In the genomic region with DNA sequence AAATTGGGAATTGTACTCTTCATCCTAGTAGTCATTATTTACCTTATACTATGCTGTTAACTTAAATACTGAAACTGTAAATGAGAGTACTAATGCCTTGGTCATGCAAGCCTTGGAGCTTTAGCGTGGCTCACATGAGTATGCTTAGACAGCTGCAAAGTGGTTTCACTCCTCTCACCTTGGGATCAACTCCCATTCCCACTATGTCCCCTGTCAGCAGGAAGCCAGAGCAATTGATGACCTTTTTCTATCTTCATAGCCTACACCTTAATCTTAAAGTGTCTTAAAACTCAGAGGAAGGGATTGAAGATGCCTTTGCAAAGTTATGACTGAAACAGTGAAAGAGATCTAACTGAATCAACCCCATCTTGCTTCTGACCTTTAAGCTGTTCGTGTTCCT, we compare ENCODE assay signal across 24 cellular contexts. TPM values are rescaled to one million over a fixed set of nuclear protein-coding genes. Genes with fewer than 3 reads are reported as not detected.
DNase-seq lines count a peak whose midpoint lies in the region; ATAC-seq lines count a peak whose summit lies in the region.
"Had no signal": no experiment of that assay in that cellular context is flagged by ENCODE, and none has a peak within 500 bp of the region (broad histone marks: within the 10 kb centered on the region; RNA-seq: fewer than 3 reads in every experiment).

No MANE protein-coding gene starts in this region.

- peaks cover 0 to 2% of the 10 kb centered on the region in 2 donors for H3K9me3 Mint-ChIP-seq in activated T-cell treated with anti-CD3 and anti-CD28 coated beads, Interleukin-2, amount 50 U/mL, for 72 hours
- H3K9me3 Mint-ChIP-seq in activated CD4-positive, alpha-beta memory T cell treated with anti-CD3 and anti-CD28 coated beads, Interleukin-2, amount 10 ng/mL, durations not matched to agents 7 days and 5 days = peaks cover 2% of the 10 kb centered on the region
- H3K9me3 Mint-ChIP-seq in stimulated activated effector memory CD8-positive, alpha-beta T cell treated with anti-CD3 and anti-CD28 coated beads, Interleukin-12 subunit alpha, Interleukin-12 subunit beta, amount 100 ng/mL, for 72 hours = no peaks in the 10 kb centered on the region

- H3K27ac Mint-ChIP-seq in activated T-cell treated with anti-CD3 and anti-CD28 coated beads, Interleukin-2, amount 50 U/mL, for 72 hours = peak overlapping the region; percentile 63
- peak overlapping the region; percentile 66 for H3K27ac Mint-ChIP-seq in activated CD4-positive, alpha-beta memory T cell treated with anti-CD3 and anti-CD28 coated beads, Interleukin-2, amount 10 ng/mL, durations not matched to agents 7 days and 5 days
- peak overlapping the region; percentile 82 for H3K27ac Mint-ChIP-seq in stimulated activated effector memory CD8-positive, alpha-beta T cell treated with anti-CD3 and anti-CD28 coated beads, Interleukin-12 subunit alpha, Interleukin-12 subunit beta, amount 100 ng/mL, for 72 hours

- H3K27me3 Mint-ChIP-seq in activated T-cell treated with anti-CD3 and anti-CD28 coated beads, Interleukin-2, amount 50 U/mL, for 72 hours (ENCODE audit: low read depth) = peaks cover 40% of the 10 kb centered on the region
- peaks cover 5% of the 10 kb centered on the region for H3K27me3 Mint-ChIP-seq in activated CD4-positive, alpha-beta memory T cell treated with anti-CD3 and anti-CD28 coated beads, Interleukin-2, amount 10 ng/mL, durations not matched to agents 7 days and 5 days
- H3K27me3 Mint-ChIP-seq: CD4-positive, CD25-positive, alpha-beta regulatory T cell had no signal

- DNase-seq in activated CD4-positive, CD25-positive, alpha-beta regulatory T cell (lab: John Stamatoyannopoulos, UW) = no peak
- DNase-seq in activated T-cell treated with anti-CD3 and anti-CD28 coated beads, Interleukin-2, amount 50 U/mL, for 72 hours = no peak
- no peak for DNase-seq in activated T-cell treated with anti-CD3 and anti-CD28 coated beads, Interleukin-2, amount 50 U/mL, for 48 hours
- DNase-seq in activated CD4-positive, alpha-beta memory T cell treated with anti-CD3 and anti-CD28 coated beads, Interleukin-2, amount 10 ng/mL, durations not matched to agents 7 days and 5 days = no peak
- DNase-seq in stimulated activated effector memory CD8-positive, alpha-beta T cell treated with anti-CD3 and anti-CD28 coated beads, Interleukin-12 subunit alpha, Interleukin-12 subunit beta, amount 100 ng/mL, for 72 hours (ENCODE audit: low spot score in 2 of 2) = no peak
- no peak for DNase-seq in DMS53 treated with DMSO at 0.1 percent for 48 hours (lab: John Stamatoyannopoulos, UW; ENCODE audit: unreplicated experiment)
- DNase-seq: 8988T, HCEC 1CT, IMR-90, KG1, MG63, NCI-H2029, NCI-H446, NCI-H524 treated with DMSO at 0.1 percent for 48 hours, NCI-H82, PC-9, SJCRH30 had no signal

- H3K36me3 Mint-ChIP-seq in activated T-cell treated with anti-CD3 and anti-CD28 coated beads, Interleukin-2, amount 50 U/mL, for 72 hours (ENCODE audit: insufficient read depth in 2 of 2) = no peaks in the 10 kb centered on the region
- H3K36me3 Mint-ChIP-seq in activated CD4-positive, alpha-beta memory T cell treated with anti-CD3 and anti-CD28 coated beads, Interleukin-2, amount 10 ng/mL, durations not matched to agents 7 days and 5 days (ENCODE audit: low read depth) = no peaks in the 10 kb centered on the region
- H3K36me3 Mint-ChIP-seq in stimulated activated effector memory CD8-positive, alpha-beta T cell treated with anti-CD3 and anti-CD28 coated beads, Interleukin-12 subunit alpha, Interleukin-12 subunit beta, amount 100 ng/mL, for 72 hours = no peaks in the 10 kb centered on the region

- ATAC-seq in activated CD4-positive, CD25-positive, alpha-beta regulatory T cell treated with anti-CD3 and anti-CD28 coated beads, Interleukin-2, amount 50 U/mL, for 24 hours = peak; percentile 14 to 26
- peak; percentile 49 for ATAC-seq in activated T-cell treated with anti-CD3 and anti-CD28 coated beads, Interleukin-2, amount 50 U/mL, for 72 hours (replicated peaks in 1 of 2)
- peak; percentile 40 for ATAC-seq in stimulated activated effector memory CD8-positive, alpha-beta T cell treated with anti-CD3 and anti-CD28 coated beads, Interleukin-12 subunit alpha, Interleukin-12 subunit beta, amount 100 ng/mL, for 72 hours
- ATAC-seq in GM18858 (IDR thresholded peaks at IDR 0.05; ENCODE audit: unreplicated experiment) = no peak
- ATAC-seq: Right ventricle myocardium inferior had no signal

- POLR2A ChIA-PET in activated CD4-positive, alpha-beta memory T cell treated with anti-CD3 and anti-CD28 coated beads, Interleukin-2, amount 10 ng/mL, durations not matched to agents 7 days and 5 days (lab: Charles Lee) = no interaction called here

- CTCF ChIA-PET in activated CD4-positive, alpha-beta memory T cell treated with anti-CD3 and anti-CD28 coated beads, Interleukin-2, amount 10 ng/mL, durations not matched to agents 7 days and 5 days (lab: Charles Lee) = interaction anchor here (1.3 kb wide), 1 partner anchor 22 kb away, joined by 4 read pairs; no protein-coding TSS in a partner anchor

- H3K4me3 Mint-ChIP-seq in activated T-cell treated with anti-CD3 and anti-CD28 coated beads, Interleukin-2, amount 50 U/mL, for 72 hours = peak overlapping the region; percentile 14 to 71
- no peak overlapping the region for H3K4me3 Mint-ChIP-seq in activated CD4-positive, alpha-beta memory T cell treated with anti-CD3 and anti-CD28 coated beads, Interleukin-2, amount 10 ng/mL, durations not matched to agents 7 days and 5 days
- peak overlapping the region; percentile 35 for H3K4me3 Mint-ChIP-seq in stimulated activated effector memory CD8-positive, alpha-beta T cell treated with anti-CD3 and anti-CD28 coated beads, Interleukin-12 subunit alpha, Interleukin-12 subunit beta, amount 100 ng/mL, for 72 hours

- peaks cover 30% of the 10 kb centered on the region for H3K4me1 Mint-ChIP-seq in activated T-cell treated with anti-CD3 and anti-CD28 coated beads, Interleukin-2, amount 50 U/mL, for 72 hours (ENCODE audit: low read depth)
- peaks cover 16% of the 10 kb centered on the region for H3K4me1 Mint-ChIP-seq in activated CD4-positive, alpha-beta memory T cell treated with anti-CD3 and anti-CD28 coated beads, Interleukin-2, amount 10 ng/mL, durations not matched to agents 7 days and 5 days
- H3K4me1 Mint-ChIP-seq in stimulated activated effector memory CD8-positive, alpha-beta T cell treated with anti-CD3 and anti-CD28 coated beads, Interleukin-12 subunit alpha, Interleukin-12 subunit beta, amount 100 ng/mL, for 72 hours = peaks cover 16% of the 10 kb centered on the region

RNA-seq across cellular contexts. Expression of a gene that starts 33.2 kb away (rescaled TPM):
- total RNA-seq in activated T-cell treated with anti-CD3 and anti-CD28 coated beads, Interleukin-2, amount 50 U/mL, for 72 hours = not detected
- not detected for total RNA-seq in activated CD4-positive, alpha-beta memory T cell treated with anti-CD3 and anti-CD28 coated beads, Interleukin-2, amount 10 ng/mL, durations not matched to agents 7 days and 5 days
- total RNA-seq: CD4-positive, CD25-positive, alpha-beta regulatory T cell; Daoy; H1; IMR-90; PC-9; Right ventricle myocardium inferior; RPMI7951; SJCRH30 had no signal
